Comparison of ENCODE assay signal across 1 cellular context in the genomic region with DNA sequence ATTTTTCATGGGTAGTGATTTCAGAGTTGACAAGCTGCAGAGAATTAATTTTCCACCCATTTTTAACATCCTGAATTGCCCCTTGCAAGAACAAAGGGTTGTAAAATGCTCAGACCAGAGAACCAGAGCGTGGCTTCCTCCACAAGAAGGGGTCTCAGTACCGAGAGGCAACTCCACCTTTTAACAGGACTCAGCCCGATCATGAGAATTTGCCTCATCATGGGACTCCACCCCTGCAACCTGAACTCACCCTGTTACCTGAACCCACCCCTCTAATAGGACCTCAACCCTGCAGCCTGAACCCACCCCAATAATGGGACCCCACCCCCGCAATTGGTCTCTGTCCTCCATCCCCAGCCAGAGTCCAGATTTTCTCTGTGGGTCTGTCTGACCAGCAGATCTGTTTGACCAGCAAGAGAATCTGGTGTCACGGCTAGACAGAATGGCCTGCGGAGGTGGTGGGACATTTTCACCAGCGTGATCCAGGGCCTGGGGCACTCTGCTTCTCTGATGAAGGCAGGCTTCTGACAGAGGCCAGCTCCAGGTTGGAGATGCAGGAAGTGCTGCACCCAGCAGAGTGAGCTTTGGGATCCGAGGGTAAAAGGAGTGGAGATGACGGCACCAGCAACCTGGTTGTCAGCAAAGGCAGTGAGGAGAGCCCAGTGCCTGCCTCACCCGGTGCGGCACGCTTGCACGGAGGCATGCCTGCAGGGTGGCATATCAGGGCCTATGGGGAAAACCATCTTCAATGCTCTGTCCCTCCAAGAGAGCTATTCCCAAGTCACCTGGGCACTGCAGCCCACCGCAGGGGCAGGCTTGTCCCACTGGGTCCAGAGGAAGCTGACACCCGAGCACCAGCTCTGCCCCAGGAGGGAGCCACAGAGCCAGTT.
TF ChIP-seq lines count a peak whose summit lies in the region.

No MANE protein-coding gene starts in this region.

TF ChIP-seq in H1, 55 proteins besides CTCF, POLR2A, EP300 and RAD21:
- TF ChIP-seq KDM1A (IDR thresholded peaks at IDR 0.05; ENCODE audit: borderline replicate concordance, low read length): no peak
- TF ChIP-seq, protein P1, sequence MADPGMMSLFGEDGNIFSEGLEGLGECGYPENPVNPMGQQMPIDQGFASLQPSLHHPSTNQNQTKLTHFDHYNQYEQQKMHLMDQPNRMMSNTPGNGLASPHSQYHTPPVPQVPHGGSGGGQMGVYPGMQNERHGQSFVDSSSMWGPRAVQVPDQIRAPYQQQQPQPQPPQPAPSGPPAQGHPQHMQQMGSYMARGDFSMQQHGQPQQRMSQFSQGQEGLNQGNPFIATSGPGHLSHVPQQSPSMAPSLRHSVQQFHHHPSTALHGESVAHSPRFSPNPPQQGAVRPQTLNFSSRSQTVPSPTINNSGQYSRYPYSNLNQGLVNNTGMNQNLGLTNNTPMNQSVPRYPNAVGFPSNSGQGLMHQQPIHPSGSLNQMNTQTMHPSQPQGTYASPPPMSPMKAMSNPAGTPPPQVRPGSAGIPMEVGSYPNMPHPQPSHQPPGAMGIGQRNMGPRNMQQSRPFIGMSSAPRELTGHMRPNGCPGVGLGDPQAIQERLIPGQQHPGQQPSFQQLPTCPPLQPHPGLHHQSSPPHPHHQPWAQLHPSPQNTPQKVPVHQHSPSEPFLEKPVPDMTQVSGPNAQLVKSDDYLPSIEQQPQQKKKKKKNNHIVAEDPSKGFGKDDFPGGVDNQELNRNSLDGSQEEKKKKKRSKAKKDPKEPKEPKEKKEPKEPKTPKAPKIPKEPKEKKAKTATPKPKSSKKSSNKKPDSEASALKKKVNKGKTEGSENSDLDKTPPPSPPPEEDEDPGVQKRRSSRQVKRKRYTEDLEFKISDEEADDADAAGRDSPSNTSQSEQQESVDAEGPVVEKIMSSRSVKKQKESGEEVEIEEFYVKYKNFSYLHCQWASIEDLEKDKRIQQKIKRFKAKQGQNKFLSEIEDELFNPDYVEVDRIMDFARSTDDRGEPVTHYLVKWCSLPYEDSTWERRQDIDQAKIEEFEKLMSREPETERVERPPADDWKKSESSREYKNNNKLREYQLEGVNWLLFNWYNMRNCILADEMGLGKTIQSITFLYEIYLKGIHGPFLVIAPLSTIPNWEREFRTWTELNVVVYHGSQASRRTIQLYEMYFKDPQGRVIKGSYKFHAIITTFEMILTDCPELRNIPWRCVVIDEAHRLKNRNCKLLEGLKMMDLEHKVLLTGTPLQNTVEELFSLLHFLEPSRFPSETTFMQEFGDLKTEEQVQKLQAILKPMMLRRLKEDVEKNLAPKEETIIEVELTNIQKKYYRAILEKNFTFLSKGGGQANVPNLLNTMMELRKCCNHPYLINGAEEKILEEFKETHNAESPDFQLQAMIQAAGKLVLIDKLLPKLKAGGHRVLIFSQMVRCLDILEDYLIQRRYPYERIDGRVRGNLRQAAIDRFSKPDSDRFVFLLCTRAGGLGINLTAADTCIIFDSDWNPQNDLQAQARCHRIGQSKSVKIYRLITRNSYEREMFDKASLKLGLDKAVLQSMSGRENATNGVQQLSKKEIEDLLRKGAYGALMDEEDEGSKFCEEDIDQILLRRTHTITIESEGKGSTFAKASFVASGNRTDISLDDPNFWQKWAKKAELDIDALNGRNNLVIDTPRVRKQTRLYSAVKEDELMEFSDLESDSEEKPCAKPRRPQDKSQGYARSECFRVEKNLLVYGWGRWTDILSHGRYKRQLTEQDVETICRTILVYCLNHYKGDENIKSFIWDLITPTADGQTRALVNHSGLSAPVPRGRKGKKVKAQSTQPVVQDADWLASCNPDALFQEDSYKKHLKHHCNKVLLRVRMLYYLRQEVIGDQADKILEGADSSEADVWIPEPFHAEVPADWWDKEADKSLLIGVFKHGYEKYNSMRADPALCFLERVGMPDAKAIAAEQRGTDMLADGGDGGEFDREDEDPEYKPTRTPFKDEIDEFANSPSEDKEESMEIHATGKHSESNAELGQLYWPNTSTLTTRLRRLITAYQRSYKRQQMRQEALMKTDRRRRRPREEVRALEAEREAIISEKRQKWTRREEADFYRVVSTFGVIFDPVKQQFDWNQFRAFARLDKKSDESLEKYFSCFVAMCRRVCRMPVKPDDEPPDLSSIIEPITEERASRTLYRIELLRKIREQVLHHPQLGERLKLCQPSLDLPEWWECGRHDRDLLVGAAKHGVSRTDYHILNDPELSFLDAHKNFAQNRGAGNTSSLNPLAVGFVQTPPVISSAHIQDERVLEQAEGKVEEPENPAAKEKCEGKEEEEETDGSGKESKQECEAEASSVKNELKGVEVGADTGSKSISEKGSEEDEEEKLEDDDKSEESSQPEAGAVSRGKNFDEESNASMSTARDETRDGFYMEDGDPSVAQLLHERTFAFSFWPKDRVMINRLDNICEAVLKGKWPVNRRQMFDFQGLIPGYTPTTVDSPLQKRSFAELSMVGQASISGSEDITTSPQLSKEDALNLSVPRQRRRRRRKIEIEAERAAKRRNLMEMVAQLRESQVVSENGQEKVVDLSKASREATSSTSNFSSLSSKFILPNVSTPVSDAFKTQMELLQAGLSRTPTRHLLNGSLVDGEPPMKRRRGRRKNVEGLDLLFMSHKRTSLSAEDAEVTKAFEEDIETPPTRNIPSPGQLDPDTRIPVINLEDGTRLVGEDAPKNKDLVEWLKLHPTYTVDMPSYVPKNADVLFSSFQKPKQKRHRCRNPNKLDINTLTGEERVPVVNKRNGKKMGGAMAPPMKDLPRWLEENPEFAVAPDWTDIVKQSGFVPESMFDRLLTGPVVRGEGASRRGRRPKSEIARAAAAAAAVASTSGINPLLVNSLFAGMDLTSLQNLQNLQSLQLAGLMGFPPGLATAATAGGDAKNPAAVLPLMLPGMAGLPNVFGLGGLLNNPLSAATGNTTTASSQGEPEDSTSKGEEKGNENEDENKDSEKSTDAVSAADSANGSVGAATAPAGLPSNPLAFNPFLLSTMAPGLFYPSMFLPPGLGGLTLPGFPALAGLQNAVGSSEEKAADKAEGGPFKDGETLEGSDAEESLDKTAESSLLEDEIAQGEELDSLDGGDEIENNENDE (IDR thresholded peaks at IDR 0.05; ENCODE audit: insufficient replicate concordance, low read length): no peak
- no peak for TF ChIP-seq GTF2F1 (IDR thresholded peaks at IDR 0.05; ENCODE audit: borderline replicate concordance, low read depth, low read length)
- TF ChIP-seq GABPA (IDR thresholded peaks at IDR 0.05; ENCODE audit: borderline replicate concordance, insufficient read depth, low read length): no peak
- TF ChIP-seq SP2 (IDR thresholded peaks at IDR 0.05; ENCODE audit: low read length): no peak
- no peak for TF ChIP-seq SIX5 (IDR thresholded peaks at IDR 0.05; ENCODE audit: low read depth, low read length)
- TF ChIP-seq MAFK (IDR thresholded peaks at IDR 0.05; ENCODE audit: low read depth, low read length): no peak
- TF ChIP-seq RBBP5 (IDR thresholded peaks at IDR 0.05; ENCODE audit: borderline replicate concordance, low read depth, low read length): no peak
- TF ChIP-seq NRF1 (IDR thresholded peaks at IDR 0.05; ENCODE audit: low read depth, low read length): no peak
- no peak for TF ChIP-seq CTBP2 (IDR thresholded peaks at IDR 0.05; ENCODE audit: borderline replicate concordance, insufficient read depth, insufficient read length, low read length)
- no peak for TF ChIP-seq ASH2L (IDR thresholded peaks at IDR 0.05; ENCODE audit: low read length)
- no peak for TF ChIP-seq TAF7 (optimal IDR thresholded peaks at IDR 0.05; ENCODE audit: borderline replicate concordance, low read depth, low read length)
- no peak for TF ChIP-seq POLR2AphosphoS5 (IDR thresholded peaks at IDR 0.05; ENCODE audit: low read depth, low read length)
- no peak for TF ChIP-seq HDAC6 (IDR thresholded peaks at IDR 0.05; ENCODE audit: low read depth, low read length)
- no peak for TF ChIP-seq TBP (IDR thresholded peaks at IDR 0.05; ENCODE audit: low read depth, low read length)
- no peak for TF ChIP-seq KDM5A (IDR thresholded peaks at IDR 0.05; ENCODE audit: low read length)
- TF ChIP-seq, protein P2, sequence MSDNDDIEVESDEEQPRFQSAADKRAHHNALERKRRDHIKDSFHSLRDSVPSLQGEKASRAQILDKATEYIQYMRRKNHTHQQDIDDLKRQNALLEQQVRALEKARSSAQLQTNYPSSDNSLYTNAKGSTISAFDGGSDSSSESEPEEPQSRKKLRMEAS (IDR thresholded peaks at IDR 0.05): no peak
TF ChIP-seq in H1: peak in this region for 0.
